14 cellular contexts compared by ENCODE assay signal in the genomic region with DNA sequence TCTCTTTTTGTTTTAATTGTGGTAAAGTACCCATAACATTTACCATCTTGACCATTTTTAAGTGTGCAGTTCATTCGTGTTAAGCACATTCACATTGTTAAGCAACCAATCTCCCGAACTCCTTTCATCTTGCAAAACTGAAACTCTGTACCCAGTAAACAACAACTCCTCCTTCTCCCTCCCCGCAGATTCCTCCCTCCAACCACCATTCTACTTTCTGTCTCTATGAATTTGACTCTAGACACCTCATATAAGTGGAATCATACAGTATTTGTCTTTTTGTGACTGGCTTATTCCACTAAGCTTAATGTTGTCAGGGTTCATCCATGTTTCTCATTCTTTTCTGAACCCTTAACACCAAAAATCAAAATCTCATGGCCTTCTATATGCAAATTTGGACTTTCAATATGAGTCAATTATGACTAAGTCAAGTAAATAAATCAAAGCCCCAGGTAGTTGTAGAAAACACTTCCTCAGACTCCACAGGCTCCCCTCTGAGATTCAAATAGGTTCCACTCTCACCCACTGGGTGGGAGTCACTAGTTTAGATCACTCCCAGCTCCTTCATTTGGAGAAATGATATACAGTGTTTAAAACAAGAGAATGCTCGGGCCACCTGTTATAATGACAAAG. TPM values are rescaled to one million over a fixed set of nuclear protein-coding genes. Genes with fewer than 3 reads are reported as not detected.
A peak's percentile ranks its signal among the peaks of the same experiment; 100 is the strongest.
DNase-seq lines count a peak whose midpoint lies in the region; ATAC-seq lines count a peak whose summit lies in the region.
"Had no signal": no experiment of that assay in that cellular context is flagged by ENCODE, and none has a peak within 500 bp of the region (broad histone marks: within the 10 kb centered on the region; RNA-seq: fewer than 3 reads in every experiment).

No MANE protein-coding gene starts in this region.

- H3K27me3 Mint-ChIP-seq in IgD-negative memory B cell = peaks cover 8% of the 10 kb centered on the region
- H3K27me3 Mint-ChIP-seq in stimulated activated naive B cell treated with anti-CD40 and anti-IgM and Interleukin-4, amounts not matched to agents 10 μg/mL and 1 μg/mL and 100 μg/mL, for 72 hours = peaks cover 16 to 17% of the 10 kb centered on the region in 2 donors
- H3K27me3 Mint-ChIP-seq: activated naive CD4-positive, alpha-beta T cell treated with anti-CD3 and anti-CD28 coated beads, Interleukin-2, amount 50 U/mL, for 24 hours had no signal

- ATAC-seq in HG02571 (IDR thresholded peaks at IDR 0.05; ENCODE audit: unreplicated experiment) = peak; percentile 50
- peak; percentile 64 to 82 for ATAC-seq in stimulated activated naive B cell treated with anti-CD40 and anti-IgM and Interleukin-4, amounts not matched to agents 10 μg/mL and 1 μg/mL and 100 μg/mL, for 72 hours (replicated peaks)

- no peaks in the 10 kb centered on the region for H3K36me3 Mint-ChIP-seq in IgD-negative memory B cell
- no peaks in the 10 kb centered on the region for H3K36me3 Mint-ChIP-seq in stimulated activated naive B cell treated with anti-CD40 and anti-IgM and Interleukin-4, amounts not matched to agents 10 μg/mL and 1 μg/mL and 100 μg/mL, for 72 hours

- peak; percentile 6 for DNase-seq in stimulated activated naive CD4-positive, alpha-beta T cell treated with Interleukin-2 at 50 U/mL for 16 hours (lab: John Stamatoyannopoulos, UW)
- no peak for DNase-seq in stimulated activated naive CD4-positive, alpha-beta T cell (lab: John Stamatoyannopoulos, UW)
- no peak for DNase-seq in stimulated activated naive B cell treated with anti-CD40 and anti-IgM and Interleukin-4, amounts not matched to agents 10 μg/mL and 1 μg/mL and 100 μg/mL, for 72 hours
- DNase-seq in dedifferentiated amniotic fluid mesenchymal stem cell (ENCODE audit: extremely low spot score) (no peak), ecto neural progenitor cell (ENCODE audit: low spot score) (no peak), posterior cingulate gyrus (no peak)
- DNase-seq: DMS79; stimulated activated CD4-positive, alpha-beta T cell treated with anti-CD3 and anti-CD28 coated beads, Interleukin-1b, Interleukin-23, amount 100 ng/mL, for 48 hours; T-helper 9 cell; transverse colon had no signal

- intact Hi-C loops in posterior cingulate gyrus (cut with DNase I) = no loop called here

- H3K9me3 Mint-ChIP-seq in IgD-negative memory B cell = no peaks in the 10 kb centered on the region
- H3K9me3 Mint-ChIP-seq in stimulated activated naive B cell treated with anti-CD40 and anti-IgM and Interleukin-4, amounts not matched to agents 10 μg/mL and 1 μg/mL and 100 μg/mL, for 72 hours = no peaks in the 10 kb centered on the region
- H3K9me3 Mint-ChIP-seq: activated naive CD4-positive, alpha-beta T cell treated with anti-CD3 and anti-CD28 coated beads, Interleukin-2, amount 50 U/mL, for 24 hours had no signal

- H3K27ac Mint-ChIP-seq in IgD-negative memory B cell = peak overlapping the region in 2 of 3 donors; percentile 7 to 35
- H3K27ac Mint-ChIP-seq in stimulated activated naive B cell treated with anti-CD40 and anti-IgM and Interleukin-4, amounts not matched to agents 10 μg/mL and 1 μg/mL and 100 μg/mL, for 72 hours = no peak overlapping the region
- H3K27ac Mint-ChIP-seq: activated naive CD4-positive, alpha-beta T cell treated with anti-CD3 and anti-CD28 coated beads, Interleukin-2, amount 50 U/mL, for 24 hours had no signal

- peak overlapping the region in 2 of 4 donors; percentile 6 to 34 for H3K4me3 Mint-ChIP-seq in IgD-negative memory B cell
- no peak overlapping the region for H3K4me3 Mint-ChIP-seq in stimulated activated naive B cell treated with anti-CD40 and anti-IgM and Interleukin-4, amounts not matched to agents 10 μg/mL and 1 μg/mL and 100 μg/mL, for 72 hours
- H3K4me3 Mint-ChIP-seq: activated naive CD4-positive, alpha-beta T cell treated with anti-CD3 and anti-CD28 coated beads, Interleukin-2, amount 50 U/mL, for 24 hours; nephron had no signal

- H3K4me1 Mint-ChIP-seq in IgD-negative memory B cell = peaks cover 0 to 11% (median 11%) of the 10 kb centered on the region in 3 donors
- peaks cover 6 to 10% of the 10 kb centered on the region in 2 donors for H3K4me1 Mint-ChIP-seq in stimulated activated naive B cell treated with anti-CD40 and anti-IgM and Interleukin-4, amounts not matched to agents 10 μg/mL and 1 μg/mL and 100 μg/mL, for 72 hours

RNA-seq across cellular contexts. Expression of a gene that starts 9.8 kb away (rescaled TPM):
- not detected for polyA plus RNA-seq in IgD-negative memory B cell

RNA-seq across cellular contexts. Expression of a gene that starts 40.1 kb away (rescaled TPM):
- 28.6 TPM for polyA plus RNA-seq in IgD-negative memory B cell
